1 cellular context compared by ENCODE assay signal in the genomic region with DNA sequence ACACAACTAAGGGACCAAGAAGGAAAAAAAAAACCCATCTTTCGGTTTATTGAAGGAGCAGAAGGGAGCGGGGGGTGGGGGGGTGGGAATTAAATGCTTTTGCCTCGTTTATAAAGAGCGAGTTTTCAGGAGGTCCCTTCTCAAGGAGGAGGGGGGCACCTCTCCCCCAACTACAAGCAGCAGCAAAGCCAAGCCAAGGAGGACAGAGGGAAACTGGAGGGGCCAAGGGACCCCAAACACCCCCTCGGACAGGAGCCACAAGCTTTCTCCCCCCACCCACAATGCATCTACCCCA.
TF ChIP-seq lines count a peak whose summit lies in the region.

No MANE protein-coding gene starts in this region.

TF ChIP-seq in SK-N-SH, 30 proteins besides CTCF, POLR2A, EP300 and RAD21 (continued from another document):
- TF ChIP-seq, protein P1, sequence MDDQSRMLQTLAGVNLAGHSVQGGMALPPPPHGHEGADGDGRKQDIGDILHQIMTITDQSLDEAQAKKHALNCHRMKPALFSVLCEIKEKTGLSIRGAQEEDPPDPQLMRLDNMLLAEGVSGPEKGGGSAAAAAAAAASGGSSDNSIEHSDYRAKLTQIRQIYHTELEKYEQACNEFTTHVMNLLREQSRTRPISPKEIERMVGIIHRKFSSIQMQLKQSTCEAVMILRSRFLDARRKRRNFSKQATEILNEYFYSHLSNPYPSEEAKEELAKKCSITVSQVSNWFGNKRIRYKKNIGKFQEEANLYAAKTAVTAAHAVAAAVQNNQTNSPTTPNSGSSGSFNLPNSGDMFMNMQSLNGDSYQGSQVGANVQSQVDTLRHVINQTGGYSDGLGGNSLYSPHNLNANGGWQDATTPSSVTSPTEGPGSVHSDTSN (IDR thresholded peaks at IDR 0.05) = no peak
- no peak for TF ChIP-seq POLR2AphosphoS5 (IDR thresholded peaks at IDR 0.05; ENCODE audit: low read depth, low read length)
- no peak for TF ChIP-seq RXRA (IDR thresholded peaks at IDR 0.05; ENCODE audit: borderline replicate concordance, low read depth)
- TF ChIP-seq TAF1 (IDR thresholded peaks at IDR 0.05; ENCODE audit: borderline replicate concordance, low read depth, low read length) = no peak
- TF ChIP-seq JUND (IDR thresholded peaks at IDR 0.05) = no peak
- no peak for TF ChIP-seq GATA2 (CRISPR knock-in tag; IDR thresholded peaks at IDR 0.05)
- TF ChIP-seq, protein P2, sequence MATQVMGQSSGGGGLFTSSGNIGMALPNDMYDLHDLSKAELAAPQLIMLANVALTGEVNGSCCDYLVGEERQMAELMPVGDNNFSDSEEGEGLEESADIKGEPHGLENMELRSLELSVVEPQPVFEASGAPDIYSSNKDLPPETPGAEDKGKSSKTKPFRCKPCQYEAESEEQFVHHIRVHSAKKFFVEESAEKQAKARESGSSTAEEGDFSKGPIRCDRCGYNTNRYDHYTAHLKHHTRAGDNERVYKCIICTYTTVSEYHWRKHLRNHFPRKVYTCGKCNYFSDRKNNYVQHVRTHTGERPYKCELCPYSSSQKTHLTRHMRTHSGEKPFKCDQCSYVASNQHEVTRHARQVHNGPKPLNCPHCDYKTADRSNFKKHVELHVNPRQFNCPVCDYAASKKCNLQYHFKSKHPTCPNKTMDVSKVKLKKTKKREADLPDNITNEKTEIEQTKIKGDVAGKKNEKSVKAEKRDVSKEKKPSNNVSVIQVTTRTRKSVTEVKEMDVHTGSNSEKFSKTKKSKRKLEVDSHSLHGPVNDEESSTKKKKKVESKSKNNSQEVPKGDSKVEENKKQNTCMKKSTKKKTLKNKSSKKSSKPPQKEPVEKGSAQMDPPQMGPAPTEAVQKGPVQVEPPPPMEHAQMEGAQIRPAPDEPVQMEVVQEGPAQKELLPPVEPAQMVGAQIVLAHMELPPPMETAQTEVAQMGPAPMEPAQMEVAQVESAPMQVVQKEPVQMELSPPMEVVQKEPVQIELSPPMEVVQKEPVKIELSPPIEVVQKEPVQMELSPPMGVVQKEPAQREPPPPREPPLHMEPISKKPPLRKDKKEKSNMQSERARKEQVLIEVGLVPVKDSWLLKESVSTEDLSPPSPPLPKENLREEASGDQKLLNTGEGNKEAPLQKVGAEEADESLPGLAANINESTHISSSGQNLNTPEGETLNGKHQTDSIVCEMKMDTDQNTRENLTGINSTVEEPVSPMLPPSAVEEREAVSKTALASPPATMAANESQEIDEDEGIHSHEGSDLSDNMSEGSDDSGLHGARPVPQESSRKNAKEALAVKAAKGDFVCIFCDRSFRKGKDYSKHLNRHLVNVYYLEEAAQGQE (IDR thresholded peaks at IDR 0.05; ENCODE audit: low read depth, low read length) = no peak
- TF ChIP-seq FOXM1 (IDR thresholded peaks at IDR 0.05; ENCODE audit: low read depth) = no peak
- no peak for TF ChIP-seq NRF1 (IDR thresholded peaks at IDR 0.05; ENCODE audit: low read depth, low read length)
- TF ChIP-seq CHD2 (IDR thresholded peaks at IDR 0.05; ENCODE audit: low read length, partially characterized antibody) = no peak
- TF ChIP-seq, protein P3, sequence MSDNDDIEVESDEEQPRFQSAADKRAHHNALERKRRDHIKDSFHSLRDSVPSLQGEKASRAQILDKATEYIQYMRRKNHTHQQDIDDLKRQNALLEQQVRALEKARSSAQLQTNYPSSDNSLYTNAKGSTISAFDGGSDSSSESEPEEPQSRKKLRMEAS (IDR thresholded peaks at IDR 0.05; ENCODE audit: low read depth) = no peak
